Comparison of ENCODE assay signal across 23 cellular contexts in the genomic region with DNA sequence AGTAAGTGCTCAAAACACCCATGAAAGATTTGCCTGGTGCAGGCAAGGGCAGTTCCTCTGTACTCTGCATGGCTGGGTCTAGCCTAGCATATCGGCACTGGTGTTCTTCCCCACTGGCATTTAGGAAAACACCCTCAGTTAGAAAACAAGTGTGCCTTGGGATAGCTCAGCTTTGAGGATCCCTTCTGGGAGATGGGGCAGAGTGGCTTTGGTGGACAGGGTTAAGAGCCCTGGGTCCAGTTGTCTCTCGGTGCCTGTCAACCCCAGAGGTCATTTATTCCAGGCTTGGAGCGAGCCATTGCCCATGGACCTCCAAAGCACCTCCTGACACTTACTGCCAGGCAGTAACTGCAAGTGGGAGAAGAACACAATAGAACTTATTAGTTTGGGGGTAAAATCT.
DNase-seq lines count a peak whose midpoint lies in the region; ATAC-seq and TF ChIP-seq lines count a peak whose summit lies in the region.
"Had no signal": no experiment of that assay in that cellular context is flagged by ENCODE, and none has a peak within 500 bp of the region (broad histone marks: within the 10 kb centered on the region; RNA-seq: fewer than 3 reads in every experiment).

No MANE protein-coding gene starts in this region.

- H3K9me3 Mint-ChIP-seq in endodermal cell (no peaks in the 10 kb centered on the region), osteocyte (ENCODE audit: unreplicated experiment) (no peaks in the 10 kb centered on the region), Calu3 (ENCODE audit: low read depth, unreplicated experiment) (no peaks in the 10 kb centered on the region)
- no peaks in the 10 kb centered on the region for H3K9me3 Mint-ChIP-seq in activated naive CD4-positive, alpha-beta T cell treated with anti-CD3 and anti-CD28 coated beads for 36 hours
- H3K9me3 Mint-ChIP-seq: CD4-positive, alpha-beta T cell; CD8-positive, alpha-beta T cell had no signal

- H3K4me1 ChIP-seq in endodermal cell (ENCODE audit: control insufficient read depth, insufficient read depth, low read length) = no peaks in the 10 kb centered on the region
- H3K4me1 ChIP-seq in gastroesophageal sphincter = peaks cover 0 to 48% (median 2%) of the 10 kb centered on the region in 3 donors

- H3K4me3 Mint-ChIP-seq in endodermal cell = no peak overlapping the region
- H3K4me3 Mint-ChIP-seq in osteocyte (ENCODE audit: unreplicated experiment) = no peak overlapping the region
- H3K4me3 Mint-ChIP-seq in activated naive CD4-positive, alpha-beta T cell treated with anti-CD3 and anti-CD28 coated beads for 36 hours = no peak overlapping the region
- H3K4me3 Mint-ChIP-seq in Calu3 (ENCODE audit: low read depth, unreplicated experiment) = no peak overlapping the region
- H3K4me3 Mint-ChIP-seq: B cell; CD4-positive, alpha-beta T cell; CD8-positive, alpha-beta T cell had no signal

- ATAC-seq in gastroesophageal sphincter (no peak), GM21528 (IDR thresholded peaks at IDR 0.05; ENCODE audit: low FRiP score, unreplicated experiment) (no peak)
- ATAC-seq: CD8-positive, alpha-beta T cell had no signal

- TF ChIP-seq CTCF in endodermal cell (conservative IDR thresholded peaks at IDR 0.05) = no peak
- TF ChIP-seq CTCF in gastroesophageal sphincter (IDR thresholded peaks at IDR 0.05) = no peak
- TF ChIP-seq CTCF in osteocyte (IDR thresholded peaks at IDR 0.05) = no peak
- TF ChIP-seq CTCF in Calu3 (IDR thresholded peaks at IDR 0.05; ENCODE audit: unreplicated experiment) = no peak

- H3K27me3 Mint-ChIP-seq in endodermal cell (ENCODE audit: insufficient read depth) (peaks cover 14% of the 10 kb centered on the region), osteocyte (ENCODE audit: unreplicated experiment) (no peaks in the 10 kb centered on the region), Calu3 (ENCODE audit: unreplicated experiment) (no peaks in the 10 kb centered on the region)
- H3K27me3 Mint-ChIP-seq in activated naive CD4-positive, alpha-beta T cell treated with anti-CD3 and anti-CD28 coated beads for 36 hours (ENCODE audit: low read depth) = no peaks in the 10 kb centered on the region

- H3K4me3 ChIP-seq in endodermal cell (ENCODE audit: low read length) = no peak overlapping the region
- H3K4me3 ChIP-seq in gastroesophageal sphincter = no peak overlapping the region
- H3K4me3 ChIP-seq: BLaER1 treated with 17β-estradiol and CSF1 and Interleukin-3, amounts not matched to agents 10 nM and 100 nM had no signal

- CTCF ChIA-PET in activated naive CD4-positive, alpha-beta T cell treated with anti-CD3 and anti-CD28 coated beads for 36 hours (lab: Charles Lee) = interaction anchor here (0.6 kb wide), 1 partner anchor 14 kb away, joined by 3 read pairs; no protein-coding TSS in a partner anchor
- CTCF ChIA-PET in Calu3 (lab: Charles Lee) = no interaction called here

- TF ChIP-seq EP300 in gastroesophageal sphincter (IDR thresholded peaks at IDR 0.05) = no peak

- H3K27ac ChIP-seq in endodermal cell (ENCODE audit: low read depth, low read length) (no peak overlapping the region), gastroesophageal sphincter (peak overlapping the region in 3 of 4 donors; percentile 12 to 65 (median 39))
- H3K27ac ChIP-seq: BLaER1 treated with 17β-estradiol and CSF1 and Interleukin-3, amounts not matched to agents 10 nM and 100 nM; C4-2B had no signal

- 96 to 100% methylated on average over 1 to 3 of the region's 3 CpGs for WGBS in endodermal cell (ENCODE audit: insufficient coverage in 1 of 2, insufficient read length in 1 of 2), 2 experiments
- 100% methylated on average over 1 to 2 of the region's 3 CpGs for WGBS in gastroesophageal sphincter (ENCODE audit: low coverage in 1 of 2), 2 donors

- DNase-seq in endodermal cell = peak; percentile 17
- peak; percentile 62 for DNase-seq in osteocyte (ENCODE audit: extremely low spot score, unreplicated experiment)
- no peak for DNase-seq in GDM1 (lab: John Stamatoyannopoulos, UW)
- no peak for DNase-seq in activated naive CD4-positive, alpha-beta T cell treated with anti-CD3 and anti-CD28 coated beads for 36 hours
- DNase-seq in Calu3 = no peak
- DNase-seq: 8988T; ACHN; AML-193; Caco-2; CD4-positive, alpha-beta T cell; CD8-positive, alpha-beta T cell; DMS 273 treated with DMSO at 0.1 percent for 48 hours; DMS153; DMS53; DMS79; DND-41; EL; GF-D8 had no signal

- H3K27me3 ChIP-seq in endodermal cell (ENCODE audit: control insufficient read depth, insufficient read depth, low read length, poor library complexity, severe bottlenecking) (no peaks in the 10 kb centered on the region), gastroesophageal sphincter (no peaks in the 10 kb centered on the region)
- H3K27me3 ChIP-seq: BLaER1 treated with 17β-estradiol and CSF1 and Interleukin-3, amounts not matched to agents 10 nM and 100 nM had no signal

- no peaks in the 10 kb centered on the region for H3K4me1 Mint-ChIP-seq in endodermal cell
- H3K4me1 Mint-ChIP-seq in osteocyte (ENCODE audit: unreplicated experiment) = peaks cover 4% of the 10 kb centered on the region
- H3K4me1 Mint-ChIP-seq in activated naive CD4-positive, alpha-beta T cell treated with anti-CD3 and anti-CD28 coated beads for 36 hours (ENCODE audit: low read depth) = no peaks in the 10 kb centered on the region
- no peaks in the 10 kb centered on the region for H3K4me1 Mint-ChIP-seq in Calu3 (ENCODE audit: low read depth, unreplicated experiment)
- H3K4me1 Mint-ChIP-seq: B cell had no signal

- no peak overlapping the region for H3K9ac ChIP-seq in endodermal cell (ENCODE audit: extremely low read depth, low read length, poor library complexity, severe bottlenecking)
- H3K9ac ChIP-seq: BLaER1 treated with 17β-estradiol and CSF1 and Interleukin-3, amounts not matched to agents 10 nM and 100 nM had no signal

- intact Hi-C loops in activated naive CD4-positive, alpha-beta T cell treated with anti-CD3 and anti-CD28 coated beads for 36 hours (cut with micrococcal nuclease) = no loop called here
- intact Hi-C loops in Calu3 (cut with micrococcal nuclease; ENCODE audit: unreplicated experiment) = no loop called here

- H3K36me3 ChIP-seq in endodermal cell (ENCODE audit: control insufficient read depth, insufficient read depth, low read length) = peaks cover 87% of the 10 kb centered on the region
- peaks cover 0 to 70% of the 10 kb centered on the region in 2 donors for H3K36me3 ChIP-seq in gastroesophageal sphincter
- H3K36me3 ChIP-seq: BLaER1 treated with 17β-estradiol and CSF1 and Interleukin-3, amounts not matched to agents 10 nM and 100 nM had no signal

- H3K27ac Mint-ChIP-seq in endodermal cell = no peak overlapping the region
- H3K27ac Mint-ChIP-seq in osteocyte (ENCODE audit: unreplicated experiment) = no peak overlapping the region
- no peak overlapping the region for H3K27ac Mint-ChIP-seq in activated naive CD4-positive, alpha-beta T cell treated with anti-CD3 and anti-CD28 coated beads for 36 hours
- no peak overlapping the region for H3K27ac Mint-ChIP-seq in Calu3 (ENCODE audit: unreplicated experiment)
- H3K27ac Mint-ChIP-seq: B cell; CD4-positive, alpha-beta T cell; CD8-positive, alpha-beta T cell had no signal

- H3K36me3 Mint-ChIP-seq in endodermal cell (ENCODE audit: low read depth) = peaks cover 47% of the 10 kb centered on the region
- H3K36me3 Mint-ChIP-seq in osteocyte (ENCODE audit: unreplicated experiment) = peaks cover 57% of the 10 kb centered on the region
- no peaks in the 10 kb centered on the region for H3K36me3 Mint-ChIP-seq in activated naive CD4-positive, alpha-beta T cell treated with anti-CD3 and anti-CD28 coated beads for 36 hours (ENCODE audit: low read depth)
- no peaks in the 10 kb centered on the region for H3K36me3 Mint-ChIP-seq in Calu3 (ENCODE audit: insufficient read depth, unreplicated experiment)
- H3K36me3 Mint-ChIP-seq: CD8-positive, alpha-beta T cell had no signal

- H3K9me3 ChIP-seq in endodermal cell (ENCODE audit: control insufficient read depth, low read length) = no peaks in the 10 kb centered on the region
- no peaks in the 10 kb centered on the region for H3K9me3 ChIP-seq in gastroesophageal sphincter
- H3K9me3 ChIP-seq: BLaER1 treated with 17β-estradiol and CSF1 and Interleukin-3, amounts not matched to agents 10 nM and 100 nM; Caco-2 had no signal

- BruUV-seq in Calu3 (replicated peaks; lab: Mats Ljungman, UMichigan) = no TSS peak

- TF ChIP-seq POLR2A in gastroesophageal sphincter (IDR thresholded peaks at IDR 0.05) = no peak

Comparison
In these comparisons a context has a peak if more than half of its experiments do, and no peak if none do; other contexts are left out.
1. DNase-seq: peak in endodermal cell (single experiment) and osteocyte (single experiment); none in GDM1 (single experiment), activated naive CD4-positive, alpha-beta T cell treated with anti-CD3 and anti-CD28 coated beads for 36 hours (single experiment) and Calu3 (single experiment).